ENCODE assay signal across 9 cellular contexts in genomic region chr7:100190059-100190711, GRCh38. TPM values are rescaled to one million over a fixed set of nuclear protein-coding genes. Genes with fewer than 3 reads are reported as not detected.
DNase-seq lines count a peak whose midpoint lies in the region; ATAC-seq, FAIRE-seq and TF ChIP-seq lines count a peak whose summit lies in the region.
"Had no signal": no experiment of that assay in that cellular context is flagged by ENCODE, and none has a peak within 500 bp of the region (broad histone marks: within the 10 kb centered on the region; RNA-seq: fewer than 3 reads in every experiment).

No MANE protein-coding gene starts in this region.

- no peaks in the 10 kb centered on the region for H3K9me3 Mint-ChIP-seq in stimulated activated naive CD8-positive, alpha-beta T cell treated with anti-CD3 and anti-CD28 coated beads, Interleukin-15, Interleukin-2, amounts not matched to agents 100 ng/mL and 50 ng/mL, for 24 hours

- no peaks in the 10 kb centered on the region for H3K27me3 Mint-ChIP-seq in stimulated activated naive CD8-positive, alpha-beta T cell treated with anti-CD3 and anti-CD28 coated beads, Interleukin-15, Interleukin-2, amounts not matched to agents 100 ng/mL and 50 ng/mL, for 24 hours

- no peak for TF ChIP-seq POLR2A in GM18505 (IDR thresholded peaks at IDR 0.05; ENCODE audit: borderline replicate concordance, extremely low read depth, insufficient read depth, insufficient read length)

- ATAC-seq in GM18505 (IDR thresholded peaks at IDR 0.05; ENCODE audit: unreplicated experiment) (peak; percentile 52), HG02938 (IDR thresholded peaks at IDR 0.05; ENCODE audit: unreplicated experiment) (no peak)

- peak overlapping the region; percentile 69 for H3K27ac Mint-ChIP-seq in stimulated activated naive CD8-positive, alpha-beta T cell treated with anti-CD3 and anti-CD28 coated beads, Interleukin-15, Interleukin-2, amounts not matched to agents 100 ng/mL and 50 ng/mL, for 24 hours

- DNase-seq in AG09319 (ENCODE audit: extremely low read depth, low read depth) (no peak), RCC 7860 (ENCODE audit: low spot score) (peak; percentile 21), epithelial cell of proximal tubule (ENCODE audit: low read depth) (no peak), midbrain (lab: John Stamatoyannopoulos, UW) (no peak), cerebellar cortex (ENCODE audit: low spot score) (no peak)

- H3K36me3 Mint-ChIP-seq in stimulated activated naive CD8-positive, alpha-beta T cell treated with anti-CD3 and anti-CD28 coated beads, Interleukin-15, Interleukin-2, amounts not matched to agents 100 ng/mL and 50 ng/mL, for 24 hours (ENCODE audit: low read depth), result no peaks in the 10 kb centered on the region

- peaks cover 43% of the 10 kb centered on the region for H3K4me1 Mint-ChIP-seq in stimulated activated naive CD8-positive, alpha-beta T cell treated with anti-CD3 and anti-CD28 coated beads, Interleukin-15, Interleukin-2, amounts not matched to agents 100 ng/mL and 50 ng/mL, for 24 hours (ENCODE audit: low read depth)

- H3K4me3 Mint-ChIP-seq in stimulated activated naive CD8-positive, alpha-beta T cell treated with anti-CD3 and anti-CD28 coated beads, Interleukin-15, Interleukin-2, amounts not matched to agents 100 ng/mL and 50 ng/mL, for 24 hours, result no peak overlapping the region

- TF ChIP-seq CTCF in AG09319 (IDR thresholded peaks at IDR 0.05; ENCODE audit: low read depth, low read length) (peak; percentile 41), epithelial cell of proximal tubule (conservative IDR thresholded peaks at IDR 0.05; ENCODE audit: low read depth, low read length) (peak; percentile 35)

- peak; percentile 74 for FAIRE-seq in RCC 7860 (lab: Jason Lieb, UNC)
- FAIRE-seq: islet of Langerhans had no signal

- no peak overlapping the region for H3K4me3 ChIP-seq in epithelial cell of proximal tubule (ENCODE audit: low read depth, low read length)

RNA-seq across cellular contexts. Expression of gene STAG3, which starts 12.5 kb away (rescaled TPM):
- total RNA-seq in epithelial cell of proximal tubule, result 0.22 and 0.69 TPM in 2 replicates

RNA-seq across cellular contexts. Expression of gene GPC2, which starts 13.0 kb away (rescaled TPM):
- 4.1 and 11.0 TPM in 2 replicates for total RNA-seq in epithelial cell of proximal tubule

RNA-seq across cellular contexts. Expression of gene GAL3ST4, which starts 21.8 kb away (rescaled TPM):
- 0.58 and 6.7 TPM in 2 replicates for total RNA-seq in epithelial cell of proximal tubule

RNA-seq across cellular contexts. Expression of gene PVRIG, which starts 29.6 kb away (rescaled TPM):
- total RNA-seq in epithelial cell of proximal tubule, result not detected in 2 replicates

RNA-seq across cellular contexts. Expression of gene TRAPPC14, which starts 31.7 kb away (rescaled TPM):
- 9.4 and 14.9 TPM in 2 replicates for total RNA-seq in epithelial cell of proximal tubule
